Comparison of ENCODE assay signal across 8 cellular contexts in the genomic region with DNA sequence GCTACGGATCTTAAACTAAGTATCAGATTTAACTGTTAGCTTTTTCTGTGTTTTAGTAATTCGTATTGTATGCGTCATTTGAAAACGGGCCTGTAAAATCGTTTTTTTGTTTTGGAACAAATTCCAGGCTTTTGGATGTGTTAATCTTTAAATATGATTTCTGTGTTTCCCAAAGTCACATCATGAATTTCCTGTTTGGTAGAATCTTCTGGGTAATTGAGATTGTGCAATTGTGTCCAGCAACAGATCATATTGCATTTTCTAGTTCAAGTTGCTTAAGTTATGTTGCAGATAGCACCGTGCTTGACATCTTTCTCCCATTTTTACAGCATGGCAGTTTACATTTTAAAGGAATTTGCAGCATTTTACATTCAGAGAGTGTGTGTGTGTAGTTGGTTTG. TPM values are rescaled to one million over a fixed set of nuclear protein-coding genes. Genes with fewer than 3 reads are reported as not detected.
DNase-seq lines count a peak whose midpoint lies in the region; ATAC-seq lines count a peak whose summit lies in the region.

No MANE protein-coding gene starts in this region.

- peak overlapping the region; percentile 93 for H3K4me3 ChIP-seq in iPS-18a (ENCODE audit: low read length)

- CTCF ChIA-PET in activated CD4-positive, alpha-beta memory T cell treated with anti-CD3 and anti-CD28 coated beads, Interleukin-2, amount 10 ng/mL, durations not matched to agents 7 days and 5 days (lab: Charles Lee): interaction anchor here (1.0 to 7.0 kb wide), 17 partner anchors 9 to 586 kb away, joined by 3 to 142 read pairs (median 5); no protein-coding TSS in a partner anchor

- no peak overlapping the region for H3K27ac ChIP-seq in iPS-18a (ENCODE audit: low read length)

- H3K4me1 Mint-ChIP-seq in activated CD4-positive, alpha-beta memory T cell treated with anti-CD3 and anti-CD28 coated beads, Interleukin-2, amount 10 ng/mL, durations not matched to agents 7 days and 5 days: peaks cover 49% of the 10 kb centered on the region

- ATAC-seq in HG02623 (IDR thresholded peaks at IDR 0.05; ENCODE audit: unreplicated experiment) (no peak), GM19395 (IDR thresholded peaks at IDR 0.05; ENCODE audit: unreplicated experiment) (no peak)

- peak overlapping the region; percentile 83 for H3K4me3 Mint-ChIP-seq in activated CD4-positive, alpha-beta memory T cell treated with anti-CD3 and anti-CD28 coated beads, Interleukin-2, amount 10 ng/mL, durations not matched to agents 7 days and 5 days

- H3K27ac Mint-ChIP-seq in activated CD4-positive, alpha-beta memory T cell treated with anti-CD3 and anti-CD28 coated beads, Interleukin-2, amount 10 ng/mL, durations not matched to agents 7 days and 5 days: peak overlapping the region; percentile 84

- H3K9me3 ChIP-seq in iPS-18a (ENCODE audit: control insufficient read depth, low read depth, low read length): no peaks in the 10 kb centered on the region

- peaks cover 17% of the 10 kb centered on the region for H3K27me3 Mint-ChIP-seq in activated CD4-positive, alpha-beta memory T cell treated with anti-CD3 and anti-CD28 coated beads, Interleukin-2, amount 10 ng/mL, durations not matched to agents 7 days and 5 days

- H3K4me1 ChIP-seq in iPS-18a (ENCODE audit: control insufficient read depth, low read depth, low read length): peaks cover 9% of the 10 kb centered on the region

- peak; percentile 56 for DNase-seq in AG20443 (ENCODE audit: low spot score)
- peak; percentile 35 for DNase-seq in HT-29 (ENCODE audit: low spot score)
- no peak for DNase-seq in activated CD4-positive, alpha-beta memory T cell treated with anti-CD3 and anti-CD28 coated beads, Interleukin-2, amount 10 ng/mL, durations not matched to agents 7 days and 5 days
- peak; percentile 24 for DNase-seq in superior temporal gyrus (ENCODE audit: extremely low spot score)
- no peak for DNase-seq in stimulated activated naive CD4-positive, alpha-beta T cell (lab: John Stamatoyannopoulos, UW)

- POLR2A ChIA-PET in activated CD4-positive, alpha-beta memory T cell treated with anti-CD3 and anti-CD28 coated beads, Interleukin-2, amount 10 ng/mL, durations not matched to agents 7 days and 5 days (lab: Charles Lee): interaction anchor here (0.8 to 4.8 kb wide), 25 partner anchors 9 to 569 kb away, joined by 3 to 95 read pairs (median 11); a partner anchor contains a TSS

- H3K36me3 ChIP-seq in iPS-18a (ENCODE audit: control insufficient read depth, low read depth, low read length): no peaks in the 10 kb centered on the region

- peak overlapping the region; percentile 84 for H3K9ac ChIP-seq in iPS-18a (ENCODE audit: low read length)

- peaks cover 26% of the 10 kb centered on the region for H3K36me3 Mint-ChIP-seq in activated CD4-positive, alpha-beta memory T cell treated with anti-CD3 and anti-CD28 coated beads, Interleukin-2, amount 10 ng/mL, durations not matched to agents 7 days and 5 days (ENCODE audit: low read depth)

- H3K9me3 Mint-ChIP-seq in activated CD4-positive, alpha-beta memory T cell treated with anti-CD3 and anti-CD28 coated beads, Interleukin-2, amount 10 ng/mL, durations not matched to agents 7 days and 5 days: no peaks in the 10 kb centered on the region

- H3K27me3 ChIP-seq in iPS-18a (ENCODE audit: control insufficient read depth, insufficient read depth, low read length): peaks cover 13% of the 10 kb centered on the region

RNA-seq across cellular contexts. Expression of a gene that starts 1.9 kb away (rescaled TPM):
- total RNA-seq in HT-29 (2014; rRNA removed; shearing (Covaris generic)): 33.6 and 38.0 TPM in 2 replicates
- 10 to 100 TPM; 71.4 to 72.2 TPM for total RNA-seq in activated CD4-positive, alpha-beta memory T cell treated with anti-CD3 and anti-CD28 coated beads, Interleukin-2, amount 10 ng/mL, durations not matched to agents 7 days and 5 days

RNA-seq across cellular contexts. Expression of a gene that starts 5.0 kb away (rescaled TPM):
- not detected in 2 replicates for total RNA-seq in HT-29 (2014; rRNA removed; shearing (Covaris generic))
- not detected for total RNA-seq in activated CD4-positive, alpha-beta memory T cell treated with anti-CD3 and anti-CD28 coated beads, Interleukin-2, amount 10 ng/mL, durations not matched to agents 7 days and 5 days

Comparison
In these comparisons a context has a peak if more than half of its experiments do, and no peak if none do; other contexts are left out.
1. DNase-seq: peak in AG20443 (single experiment), HT-29 (single experiment) and superior temporal gyrus (single experiment); none in activated CD4-positive, alpha-beta memory T cell treated with anti-CD3 and anti-CD28 coated beads, Interleukin-2, amount 10 ng/mL, durations not matched to agents 7 days and 5 days (single experiment) and stimulated activated naive CD4-positive, alpha-beta T cell (0 of 6).